ENCODE assay signal across 9 cellular contexts in the genomic region with DNA sequence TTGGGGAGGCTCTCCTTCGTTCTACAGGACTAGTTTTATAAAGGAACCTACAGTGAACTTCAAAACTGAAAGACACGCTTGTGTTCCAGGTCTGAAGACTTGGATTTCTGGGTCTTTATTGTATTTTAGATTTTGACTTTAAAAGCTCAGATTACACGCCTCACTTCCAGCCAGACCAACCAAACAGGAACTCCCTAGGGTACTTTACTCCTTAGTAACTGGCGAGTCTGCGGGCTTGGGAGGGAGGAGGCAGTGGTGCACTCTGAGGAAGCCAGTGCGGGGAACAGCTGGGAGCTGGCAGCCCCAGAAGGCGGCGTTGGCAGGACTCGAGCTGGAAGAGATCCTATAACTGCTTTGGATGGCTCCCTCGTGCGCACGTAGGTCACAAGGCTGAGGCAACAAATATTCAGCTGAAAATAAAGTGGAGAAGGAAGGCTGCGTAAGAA. TPM values are rescaled to one million over a fixed set of nuclear protein-coding genes. Genes with fewer than 3 reads are reported as not detected.
DNase-seq lines count a peak whose midpoint lies in the region; ATAC-seq and TF ChIP-seq lines count a peak whose summit lies in the region.
"Had no signal": no experiment of that assay in that cellular context is flagged by ENCODE, and none has a peak within 500 bp of the region (broad histone marks: within the 10 kb centered on the region; RNA-seq: fewer than 3 reads in every experiment).

No MANE protein-coding gene starts in this region.

- TF ChIP-seq CTCF in activated CD8-positive, alpha-beta T cell treated with anti-CD3 and anti-CD28 coated beads for 36 hours (IDR thresholded peaks at IDR 0.05), result no peak

- peaks cover 16% of the 10 kb centered on the region for H3K27me3 Mint-ChIP-seq in activated naive CD4-positive, alpha-beta T cell treated with anti-CD3 and anti-CD28 coated beads, Interleukin-2, amount 10 ng/mL, durations not matched to agents 7 days and 5 days
- H3K27me3 Mint-ChIP-seq in activated CD8-positive, alpha-beta T cell treated with anti-CD3 and anti-CD28 coated beads for 36 hours, result peaks cover 3% of the 10 kb centered on the region

- no peaks in the 10 kb centered on the region for H3K27me3 ChIP-seq in muscle layer of duodenum (ENCODE audit: low read depth, low read length)

- peak overlapping the region; percentile 77 for H3K27ac ChIP-seq in muscle layer of duodenum (ENCODE audit: low read length)

- POLR2A ChIA-PET in activated CD8-positive, alpha-beta T cell treated with anti-CD3 and anti-CD28 coated beads for 36 hours (lab: Charles Lee), result interaction anchor here (1.3 to 2.0 kb wide), 3 partner anchors 142 to 439 kb away, joined by 4 to 6 read pairs (median 6); partner anchors contain the start of genes HDAC8 and RPS4X

- no peaks in the 10 kb centered on the region for H3K36me3 ChIP-seq in muscle layer of duodenum (ENCODE audit: control insufficient read depth in 1 of 2, insufficient read depth in 2 of 2, low read length in 2 of 2)

- ATAC-seq in activated CD8-positive, alpha-beta T cell treated with anti-CD3 and anti-CD28 coated beads for 36 hours, result no peak
- ATAC-seq in HG02571 (IDR thresholded peaks at IDR 0.05; ENCODE audit: unreplicated experiment), result no peak

- peak overlapping the region; percentile 65 for H3K4me3 Mint-ChIP-seq in activated naive CD4-positive, alpha-beta T cell treated with anti-CD3 and anti-CD28 coated beads, Interleukin-2, amount 10 ng/mL, durations not matched to agents 7 days and 5 days
- peak overlapping the region; percentile 75 for H3K4me3 Mint-ChIP-seq in activated CD8-positive, alpha-beta T cell treated with anti-CD3 and anti-CD28 coated beads for 36 hours

- H3K4me1 Mint-ChIP-seq in activated naive CD4-positive, alpha-beta T cell treated with anti-CD3 and anti-CD28 coated beads, Interleukin-2, amount 10 ng/mL, durations not matched to agents 7 days and 5 days, result peaks cover 6% of the 10 kb centered on the region
- H3K4me1 Mint-ChIP-seq in activated CD8-positive, alpha-beta T cell treated with anti-CD3 and anti-CD28 coated beads for 36 hours (ENCODE audit: low read depth), result peaks cover 9% of the 10 kb centered on the region

- intact Hi-C loops in activated CD8-positive, alpha-beta T cell treated with anti-CD3 and anti-CD28 coated beads for 36 hours (cut with micrococcal nuclease), result no loop called here

- no peaks in the 10 kb centered on the region for H3K9me3 ChIP-seq in muscle layer of duodenum (ENCODE audit: control insufficient read depth in 1 of 2, low read length in 2 of 2)

- no peaks in the 10 kb centered on the region for H3K4me1 ChIP-seq in muscle layer of duodenum (ENCODE audit: control insufficient read depth in 1 of 2, insufficient read depth in 2 of 2, low read length in 2 of 2)

- H3K36me3 Mint-ChIP-seq in activated naive CD4-positive, alpha-beta T cell treated with anti-CD3 and anti-CD28 coated beads, Interleukin-2, amount 10 ng/mL, durations not matched to agents 7 days and 5 days, result no peaks in the 10 kb centered on the region
- H3K36me3 Mint-ChIP-seq in activated CD8-positive, alpha-beta T cell treated with anti-CD3 and anti-CD28 coated beads for 36 hours (ENCODE audit: low read depth), result peaks cover 4% of the 10 kb centered on the region

- peak overlapping the region; percentile 55 to 63 for H3K4me3 ChIP-seq in muscle layer of duodenum (ENCODE audit: low read depth in 1 of 2, low read length in 2 of 2)
- H3K4me3 ChIP-seq: GM12878 had no signal

- CTCF ChIA-PET in activated naive CD4-positive, alpha-beta T cell treated with anti-CD3 and anti-CD28 coated beads, Interleukin-2, amount 10 ng/mL, durations not matched to agents 7 days and 5 days (lab: Charles Lee), result no interaction called here
- CTCF ChIA-PET in activated CD8-positive, alpha-beta T cell treated with anti-CD3 and anti-CD28 coated beads for 36 hours (lab: Charles Lee), result no interaction called here

- no peak for DNase-seq in activated naive CD4-positive, alpha-beta T cell treated with anti-CD3 and anti-CD28 coated beads, Interleukin-2, amount 10 ng/mL, durations not matched to agents 7 days and 5 days
- no peak for DNase-seq in activated naive CD4-positive, alpha-beta T cell treated with Interleukin-2 at 50 U/mL for 16 hours
- peak; percentile 16 for DNase-seq in NCI-H1694 (lab: John Stamatoyannopoulos, UW)
- DNase-seq in activated CD8-positive, alpha-beta T cell treated with anti-CD3 and anti-CD28 coated beads for 36 hours, result peak; percentile 2
- DNase-seq in fibroblast of peridontal ligament (ENCODE audit: extremely low read depth), result peak; percentile 84
- peak; percentile 51 for DNase-seq in ureter (ENCODE audit: low spot score)

- H3K9me3 Mint-ChIP-seq in activated naive CD4-positive, alpha-beta T cell treated with anti-CD3 and anti-CD28 coated beads, Interleukin-2, amount 10 ng/mL, durations not matched to agents 7 days and 5 days, result no peaks in the 10 kb centered on the region
- no peaks in the 10 kb centered on the region for H3K9me3 Mint-ChIP-seq in activated CD8-positive, alpha-beta T cell treated with anti-CD3 and anti-CD28 coated beads for 36 hours

- H3K27ac Mint-ChIP-seq in activated naive CD4-positive, alpha-beta T cell treated with anti-CD3 and anti-CD28 coated beads, Interleukin-2, amount 10 ng/mL, durations not matched to agents 7 days and 5 days, result no peak overlapping the region
- peak overlapping the region; percentile 83 for H3K27ac Mint-ChIP-seq in activated CD8-positive, alpha-beta T cell treated with anti-CD3 and anti-CD28 coated beads for 36 hours

RNA-seq across cellular contexts. Expression of gene PHKA1, which starts 0.4 kb away (rescaled TPM):
- 1 to 10 TPM; 6.9 to 8.0 TPM for total RNA-seq in activated CD8-positive, alpha-beta T cell treated with anti-CD3 and anti-CD28 coated beads for 36 hours
- 9.4 TPM for total RNA-seq in ureter

Comparison
In these comparisons a context has a peak if more than half of its experiments do, and no peak if none do; other contexts are left out.
1. DNase-seq: peak in NCI-H1694 (single experiment), activated CD8-positive, alpha-beta T cell treated with anti-CD3 and anti-CD28 coated beads for 36 hours (single experiment), fibroblast of peridontal ligament (single experiment) and ureter (single experiment); none in activated naive CD4-positive, alpha-beta T cell treated with anti-CD3 and anti-CD28 coated beads, Interleukin-2, amount 10 ng/mL, durations not matched to agents 7 days and 5 days (single experiment) and activated naive CD4-positive, alpha-beta T cell treated with Interleukin-2 at 50 U/mL for 16 hours (single experiment).